In the genomic region with DNA sequence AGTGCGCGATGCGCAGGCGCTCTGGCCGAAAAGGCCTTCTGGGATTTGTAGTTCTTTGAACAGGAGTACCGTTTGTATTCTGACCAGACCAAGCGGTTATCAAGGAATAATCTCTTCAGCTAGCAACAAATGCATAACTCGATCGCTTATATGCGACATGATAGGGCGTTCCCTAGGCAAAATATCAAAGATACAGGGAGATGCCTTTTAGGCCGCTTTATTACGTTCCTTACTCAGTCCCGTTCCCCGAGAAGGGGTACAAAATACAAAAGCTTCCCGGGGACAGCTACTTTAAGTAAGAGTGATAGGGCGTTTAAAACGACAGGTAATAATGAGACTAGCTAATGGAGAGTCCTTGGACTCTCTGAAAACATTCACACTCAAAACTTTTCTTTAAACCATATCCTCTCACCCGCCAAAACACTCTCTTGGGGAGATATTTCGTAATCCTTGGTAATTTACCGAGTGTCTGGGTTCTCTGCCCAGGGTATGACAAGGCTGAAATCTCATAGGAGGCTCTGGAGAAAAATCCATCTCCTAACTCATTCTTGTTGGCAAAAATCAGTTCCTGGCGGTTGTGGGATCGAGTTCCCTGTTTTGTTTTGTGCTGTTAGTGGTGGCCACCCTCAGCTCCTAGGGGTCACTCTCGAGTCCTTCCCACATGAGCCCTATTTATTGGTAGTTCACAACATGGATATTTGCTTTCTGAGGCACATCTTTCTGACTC, we compare ENCODE assay signal across 8 cellular contexts. TPM values are rescaled to one million over a fixed set of nuclear protein-coding genes. Genes with fewer than 3 reads are reported as not detected.
DNase-seq lines count a peak whose midpoint lies in the region; ATAC-seq, FAIRE-seq and TF ChIP-seq lines count a peak whose summit lies in the region.

No MANE protein-coding gene starts in this region.

- H3K9me3 Mint-ChIP-seq in CD4-positive, CD25-positive, alpha-beta regulatory T cell = no peaks in the 10 kb centered on the region

- in situ Hi-C loops in K562 (cut with MboI) = loop anchor here (5.0 kb wide), 1 partner anchor 36 kb away; no protein-coding TSS in a partner anchor

- H3K27me3 Mint-ChIP-seq in CD4-positive, CD25-positive, alpha-beta regulatory T cell = no peaks in the 10 kb centered on the region

- POLR2A ChIA-PET in K562 (lab: Yijun Ruan, JAX) = interaction anchor here (0.6 to 2.2 kb wide), 4 partner anchors 8 to 132 kb away, joined by 3 to 9 read pairs (median 6); no protein-coding TSS in a partner anchor

- peak overlapping the region; percentile 90 to 98 (median 98) for H3K27ac Mint-ChIP-seq in CD4-positive, CD25-positive, alpha-beta regulatory T cell

- peak overlapping the region; percentile 85 for H3K4me2 ChIP-seq in K562 (ENCODE audit: insufficient read depth, low read length)

- H3K27ac ChIP-seq in CD4-positive, CD25-positive, alpha-beta regulatory T cell (ENCODE audit: insufficient read depth, low read length, poor library complexity, severe bottlenecking) = peak overlapping the region; percentile 96
- peak overlapping the region; percentile 89 for H3K27ac ChIP-seq in K562 (ENCODE audit: extremely low read depth, low read depth, low read length)
- H3K27ac ChIP-seq in iPS DF 6.9 (ENCODE audit: low read length) = no peak overlapping the region

- peak; percentile 28 to 35; a peak in 2 of 4 replicates for TF ChIP-seq RAD21 in K562 (CRISPR knock-in tag; conservative IDR thresholded peaks at IDR 0.05 in 1 of 2, IDR thresholded peaks at IDR 0.05 in 1 of 2)

- intact Hi-C loops in K562 (cut with micrococcal nuclease) = loop anchor here (2.0 kb wide), 2 partner anchors 39 to 99 kb away; a partner anchor contains a TSS

- no peaks in the 10 kb centered on the region for H3K27me3 ChIP-seq in CD4-positive, CD25-positive, alpha-beta regulatory T cell (ENCODE audit: control insufficient read depth, insufficient read depth, low read length)
- H3K27me3 ChIP-seq in NT2/D1 (ENCODE audit: insufficient read depth, insufficient read length) = no peaks in the 10 kb centered on the region
- H3K27me3 ChIP-seq in K562 (ENCODE audit: control insufficient read depth in 2 of 2, insufficient read depth in 2 of 2, low read length in 2 of 2) = no peaks in the 10 kb centered on the region
- no peaks in the 10 kb centered on the region for H3K27me3 ChIP-seq in iPS DF 6.9 (ENCODE audit: control insufficient read depth, insufficient read depth, low read length)

- TSS peak; percentile 68 for BruUV-seq in K562 (replicated peaks; lab: Mats Ljungman, UMichigan)

- peak in 1 of 2 donors; percentile 4 for ATAC-seq in CD4-positive, CD25-positive, alpha-beta regulatory T cell (ENCODE audit: low read depth in 2 of 2)
- peak; percentile 24 for ATAC-seq in GM18873 (IDR thresholded peaks at IDR 0.05; ENCODE audit: low FRiP score, unreplicated experiment)
- peak; percentile 26 for ATAC-seq in HG03175 (IDR thresholded peaks at IDR 0.05; ENCODE audit: unreplicated experiment)
- ATAC-seq in K562 = peak; percentile 75

- no peak for TF ChIP-seq EP300 in K562 (IDR thresholded peaks at IDR 0.05; ENCODE audit: low read length)

- CTCF ChIA-PET in K562 (lab: Yijun Ruan, JAX; ENCODE audit: low intra/inter-chr PET ratio) = interaction anchor here (0.5 to 0.7 kb wide), 2 partner anchors 460 to 662 kb away, joined by 3 read pairs; no protein-coding TSS in a partner anchor

- H3K4me1 Mint-ChIP-seq in CD4-positive, CD25-positive, alpha-beta regulatory T cell = peaks cover 22 to 43% (median 35%) of the 10 kb centered on the region in 4 donors

- peak overlapping the region; percentile 98 for H2AFZ ChIP-seq in K562 (ENCODE audit: low read depth, low read length)

- TF ChIP-seq POLR2A in K562 (conservative IDR thresholded peaks at IDR 0.05) = no peak

- TF ChIP-seq CTCF in K562 (IDR thresholded peaks at IDR 0.05 in 2 of 3, conservative IDR thresholded peaks at IDR 0.05 in 1 of 3; ENCODE audit: insufficient read depth in 2 of 3, low read depth in 1 of 3, low read length in 3 of 3) = peak; percentile 40 to 60 (median 44); a peak in 5 of 6 replicates

- no peaks in the 10 kb centered on the region for H4K20me1 ChIP-seq in K562 (replicated peaks; ENCODE audit: control insufficient read depth, insufficient read depth, low read length)

- WGBS in K562 (ENCODE audit: insufficient coverage, low coverage, missing lambda C conversion rate) = 0% methylated on average over 24 of the region's 24 CpGs
- no CpG with 5 or more reads among the region's 24 CpGs for WGBS in iPS DF 6.9 (ENCODE audit: insufficient coverage, insufficient read length)

- H3K9me1 ChIP-seq in K562 (ENCODE audit: control insufficient read depth, insufficient read depth, low read length) = no peaks in the 10 kb centered on the region

- H3K4me3 Mint-ChIP-seq in CD4-positive, CD25-positive, alpha-beta regulatory T cell = peak overlapping the region; percentile 97 to 100 (median 98)

- FAIRE-seq in K562 (lab: Jason Lieb, UNC) = no peak

- H3K36me3 ChIP-seq in CD4-positive, CD25-positive, alpha-beta regulatory T cell (ENCODE audit: control insufficient read depth, insufficient read depth, low read length) = peaks cover 8% of the 10 kb centered on the region
- H3K36me3 ChIP-seq in NT2/D1 (ENCODE audit: insufficient read depth, insufficient read length, low read length) (peaks cover 15% of the 10 kb centered on the region), K562 (ENCODE audit: control insufficient read depth, insufficient read depth, low read length) (peaks cover 31% of the 10 kb centered on the region; the same call in 1 of the 3 replicates), iPS DF 6.9 (ENCODE audit: control insufficient read depth, insufficient read depth, low read length) (no peaks in the 10 kb centered on the region)

- H3K79me2 ChIP-seq in K562 (ENCODE audit: control insufficient read depth, insufficient read depth, low read length) = peaks cover 46% of the 10 kb centered on the region

- DNase-seq in CD4-positive, CD25-positive, alpha-beta regulatory T cell = no peak
- DNase-seq in NT2/D1 (ENCODE audit: low read depth, low spot score) (no peak), K562 (ENCODE audit: extremely low read depth in 1 of 4, low spot score in 3 of 4) (peak; percentile 29 to 68 (median 42)), iPS DF 6.9 (ENCODE audit: low read depth, low spot score) (no peak), renal cortical epithelial cell (ENCODE audit: low read depth) (peak; percentile 95)
- DNase-seq in stimulated activated CD4-positive, alpha-beta T cell treated with anti-CD3 and anti-CD28 coated beads, Interleukin-4, amount 100 ng/mL, for 1 hour = no peak

- H3K4me3 ChIP-seq in CD4-positive, CD25-positive, alpha-beta regulatory T cell (ENCODE audit: low read depth, low read length) = peak overlapping the region; percentile 98
- H3K4me3 ChIP-seq in NT2/D1 (ENCODE audit: insufficient read length, low read depth) (peak overlapping the region; percentile 91), K562 (peak overlapping the region; percentile 79), iPS DF 6.9 (ENCODE audit: low read length) (peak overlapping the region; percentile 89; the same call in 1 of the 2 replicates)

- H3K4me1 ChIP-seq in CD4-positive, CD25-positive, alpha-beta regulatory T cell (ENCODE audit: control insufficient read depth, insufficient read depth, low read length, poor library complexity, severe bottlenecking) = peaks cover 38% of the 10 kb centered on the region
- H3K4me1 ChIP-seq in NT2/D1 (ENCODE audit: insufficient read depth, insufficient read length) = peaks cover 3% of the 10 kb centered on the region
- peaks cover 3 to 4% of the 10 kb centered on the region in 2 experiments; a peak in 3 of 5 replicates for H3K4me1 ChIP-seq in K562 (replicated peaks in 1 of 2; ENCODE audit: control insufficient read depth in 2 of 2, insufficient read depth in 2 of 2, low read length in 2 of 2)
- no peaks in the 10 kb centered on the region for H3K4me1 ChIP-seq in iPS DF 6.9 (ENCODE audit: control insufficient read depth, insufficient read depth, low read length)

- no peaks in the 10 kb centered on the region for H3K9me3 ChIP-seq in CD4-positive, CD25-positive, alpha-beta regulatory T cell (ENCODE audit: control insufficient read depth in 2 of 2, low read length in 2 of 2)
- no peaks in the 10 kb centered on the region for H3K9me3 ChIP-seq in NT2/D1 (ENCODE audit: insufficient read depth, low read length)
- H3K9me3 ChIP-seq in K562 (replicated peaks; ENCODE audit: control insufficient read depth, insufficient read depth, low read depth, low read length) = no peaks in the 10 kb centered on the region
- no peaks in the 10 kb centered on the region for H3K9me3 ChIP-seq in iPS DF 6.9 (ENCODE audit: control insufficient read depth, insufficient read depth, low read length)

- H3K36me3 Mint-ChIP-seq in CD4-positive, CD25-positive, alpha-beta regulatory T cell = peaks cover 9% of the 10 kb centered on the region

- H3K9ac ChIP-seq in NT2/D1 (ENCODE audit: insufficient read length, low read depth) (peak overlapping the region; percentile 62), K562 (ENCODE audit: insufficient read depth in 1 of 2, low read depth in 2 of 2, low read length in 2 of 2) (peak overlapping the region; percentile 92 to 96)

RNA-seq across cellular contexts. Expression of a gene that starts 0.4 kb away (rescaled TPM):
- total RNA-seq in CD4-positive, CD25-positive, alpha-beta regulatory T cell = 102 TPM
- 10 to 100 TPM; 77.9 to 96.5 (median 81.2) TPM for polyA plus RNA-seq in CD4-positive, CD25-positive, alpha-beta regulatory T cell
- 36.2 and 47.0 TPM in 2 replicates for total RNA-seq in K562 (2011; cell fraction: chromatin; rRNA removed; ENCODE audit: low replicate concordance)
- total RNA-seq in K562 (2011; cell fraction: nucleolus; rRNA removed) = 17.5 and 20.7 TPM in 2 replicates
- 15.8 and 16.1 TPM in 2 replicates for total RNA-seq in K562 (2011; cell fraction: nucleoplasm; rRNA removed)
- total RNA-seq in K562 (2014; rRNA removed) (76.0 and 97.4 TPM in 2 replicates), K562 (2014; rRNA removed; fragmentation: Illumina TruSeq; extraction: Trizol) (121 and 133 TPM in 2 replicates), K562 (2015; rRNA removed; fragmentation: Illumina TruSeq; extraction: Trizol) (98.2 and 101 TPM in 2 replicates), K562 (2021) (81.3 and 92.3 TPM in 2 replicates), renal cortical epithelial cell (57.0 and 58.7 TPM in 2 replicates)
- polyA plus RNA-seq in K562 (2011; rRNA removed) (40.8 and 64.4 TPM in 2 replicates), K562 (2014; fragmentation: Illumina TruSeq; extraction: Trizol) (83.1 and 111 TPM in 2 replicates), K562 (2014; fragmentation: Nextera tagmentation; extraction: Ambion mirVana) (100 to 1,000 TPM in 1 of 2 experiments, 10 to 100 TPM in 1; 79.0 to 143 TPM), K562 (2014; rRNA removed) (93.1 and 103 TPM in 2 replicates)
- polyA plus RNA-seq in K562 (2011; cell fraction: cytosol; rRNA removed) = 15.3 and 19.5 TPM in 2 replicates
- 20.1 and 27.2 TPM in 2 replicates for polyA plus RNA-seq in K562 (2011; cell fraction: nucleus; rRNA removed)
- polyA plus RNA-seq in K562 (2012) = 68.5 and 92.6 TPM in 2 replicates
- polyA minus RNA-seq in K562 (2011; rRNA and poly(A)+ RNA removed) = 54.0 and 69.0 TPM in 2 replicates
- 19.7 and 20.8 TPM in 2 replicates for polyA minus RNA-seq in K562 (2011; cell fraction: cytosol; rRNA and poly(A)+ RNA removed)
- 12.4 and 17.1 TPM in 2 replicates for polyA minus RNA-seq in K562 (2011; cell fraction: nucleus; rRNA and poly(A)+ RNA removed)

RNA-seq across cellular contexts. Expression of a gene that starts 38.5 kb away (rescaled TPM):
- total RNA-seq in CD4-positive, CD25-positive, alpha-beta regulatory T cell = 10.5 TPM
- polyA plus RNA-seq in CD4-positive, CD25-positive, alpha-beta regulatory T cell = 1 to 10 TPM; 2.0 to 4.7 (median 3.5) TPM
- 17.5 and 26.5 TPM in 2 replicates for total RNA-seq in K562 (2011; cell fraction: chromatin; rRNA removed; ENCODE audit: low replicate concordance)
- total RNA-seq in K562 (2011; cell fraction: nucleolus; rRNA removed) = 14.8 and 18.3 TPM in 2 replicates
- 14.0 and 17.7 TPM in 2 replicates for total RNA-seq in K562 (2011; cell fraction: nucleoplasm; rRNA removed)
- total RNA-seq in K562 (2014; rRNA removed) (2.8 and 2.9 TPM in 2 replicates), K562 (2014; rRNA removed; fragmentation: Illumina TruSeq; extraction: Trizol) (3.5 and 4.1 TPM in 2 replicates), K562 (2015; rRNA removed; fragmentation: Illumina TruSeq; extraction: Trizol) (4.0 and 4.8 TPM in 2 replicates), K562 (2021) (6.4 and 7.1 TPM in 2 replicates), renal cortical epithelial cell (3.1 and 8.9 TPM in 2 replicates)
- polyA plus RNA-seq in K562 (2011; rRNA removed) (6.9 and 8.8 TPM in 2 replicates), K562 (2014; fragmentation: Illumina TruSeq; extraction: Trizol) (8.9 and 9.3 TPM in 2 replicates), K562 (2014; fragmentation: Nextera tagmentation; extraction: Ambion mirVana) (1 to 10 TPM; 3.6 to 4.3 TPM), K562 (2014; rRNA removed) (4.5 and 8.1 TPM in 2 replicates)
- polyA plus RNA-seq in K562 (2011; cell fraction: cytosol; rRNA removed) = 12.5 and 14.5 TPM in 2 replicates
- polyA plus RNA-seq in K562 (2011; cell fraction: nucleus; rRNA removed) = 17.3 and 23.9 TPM in 2 replicates
- 8.0 and 9.5 TPM in 2 replicates for polyA plus RNA-seq in K562 (2012)
- 5.0 and 6.9 TPM in 2 replicates for polyA minus RNA-seq in K562 (2011; rRNA and poly(A)+ RNA removed)
- 7.6 and 7.8 TPM in 2 replicates for polyA minus RNA-seq in K562 (2011; cell fraction: cytosol; rRNA and poly(A)+ RNA removed)
- 7.7 and 9.2 TPM in 2 replicates for polyA minus RNA-seq in K562 (2011; cell fraction: nucleus; rRNA and poly(A)+ RNA removed)

RNA-seq across cellular contexts. Expression of a gene that starts 53.5 kb away (rescaled TPM):
- total RNA-seq in CD4-positive, CD25-positive, alpha-beta regulatory T cell = 34.0 TPM
- polyA plus RNA-seq in CD4-positive, CD25-positive, alpha-beta regulatory T cell = 100 to 1,000 TPM; 286 to 330 (median 296) TPM
- total RNA-seq in K562 (2011; cell fraction: chromatin; rRNA removed; ENCODE audit: low replicate concordance) = 39.7 and 53.2 TPM in 2 replicates
- 48.2 and 50.4 TPM in 2 replicates for total RNA-seq in K562 (2011; cell fraction: nucleolus; rRNA removed)
- 64.0 and 71.5 TPM in 2 replicates for total RNA-seq in K562 (2011; cell fraction: nucleoplasm; rRNA removed)
- total RNA-seq in K562 (2014; rRNA removed) (362 and 720 TPM in 2 replicates), K562 (2014; rRNA removed; fragmentation: Illumina TruSeq; extraction: Trizol) (459 and 470 TPM in 2 replicates), K562 (2015; rRNA removed; fragmentation: Illumina TruSeq; extraction: Trizol) (382 and 426 TPM in 2 replicates), K562 (2021) (251 and 279 TPM in 2 replicates), renal cortical epithelial cell (75.3 and 279 TPM in 2 replicates)
- polyA plus RNA-seq in K562 (2011; rRNA removed) (278 and 436 TPM in 2 replicates), K562 (2014; fragmentation: Illumina TruSeq; extraction: Trizol) (434 and 491 TPM in 2 replicates), K562 (2014; fragmentation: Nextera tagmentation; extraction: Ambion mirVana) (1,000 to 10,000 TPM; 1,478 to 1,905 TPM), K562 (2014; rRNA removed) (1,067 and 1,341 TPM in 2 replicates)
- 100 and 194 TPM in 2 replicates for polyA plus RNA-seq in K562 (2011; cell fraction: cytosol; rRNA removed)
- 98.1 and 163 TPM in 2 replicates for polyA plus RNA-seq in K562 (2011; cell fraction: nucleus; rRNA removed)
- polyA plus RNA-seq in K562 (2012) = 167 and 532 TPM in 2 replicates
- polyA minus RNA-seq in K562 (2011; rRNA and poly(A)+ RNA removed) = 146 and 190 TPM in 2 replicates
- polyA minus RNA-seq in K562 (2011; cell fraction: cytosol; rRNA and poly(A)+ RNA removed) = 15.1 and 31.7 TPM in 2 replicates
- 13.7 and 25.1 TPM in 2 replicates for polyA minus RNA-seq in K562 (2011; cell fraction: nucleus; rRNA and poly(A)+ RNA removed)

RNA-seq across cellular contexts. Expression of a gene that starts 53.5 kb away (rescaled TPM):
- total RNA-seq in CD4-positive, CD25-positive, alpha-beta regulatory T cell = 9.2 TPM
- polyA plus RNA-seq in CD4-positive, CD25-positive, alpha-beta regulatory T cell = 10 to 100 TPM in 1 of 4 donors, 1 to 10 TPM in 3; 7.2 to 10.1 (median 8.9) TPM
- total RNA-seq in K562 (2011; cell fraction: chromatin; rRNA removed; ENCODE audit: low replicate concordance) = 6.3 and 7.7 TPM in 2 replicates
- total RNA-seq in K562 (2011; cell fraction: nucleolus; rRNA removed) = 5.7 and 5.8 TPM in 2 replicates
- total RNA-seq in K562 (2011; cell fraction: nucleoplasm; rRNA removed) = 6.9 and 10.2 TPM in 2 replicates
- total RNA-seq in K562 (2014; rRNA removed) = 6.4 and 9.3 TPM in 2 replicates
- 10.7 and 13.0 TPM in 2 replicates for total RNA-seq in K562 (2014; rRNA removed; fragmentation: Illumina TruSeq; extraction: Trizol)
- total RNA-seq in K562 (2015; rRNA removed; fragmentation: Illumina TruSeq; extraction: Trizol) = 12.3 and 12.8 TPM in 2 replicates
- total RNA-seq in K562 (2021) = 12.3 and 14.9 TPM in 2 replicates
- polyA plus RNA-seq in K562 (2011; rRNA removed) = 17.4 and 19.4 TPM in 2 replicates
- polyA plus RNA-seq in K562 (2011; cell fraction: cytosol; rRNA removed) = 10.6 and 13.1 TPM in 2 replicates
- 9.0 and 10.6 TPM in 2 replicates for polyA plus RNA-seq in K562 (2011; cell fraction: nucleus; rRNA removed)
- polyA plus RNA-seq in K562 (2012) = 7.4 and 8.9 TPM in 2 replicates
- 13.3 and 14.2 TPM in 2 replicates for polyA plus RNA-seq in K562 (2014; fragmentation: Illumina TruSeq; extraction: Trizol)
- 1 to 10 TPM; 5.3 to 9.1 TPM for polyA plus RNA-seq in K562 (2014; fragmentation: Nextera tagmentation; extraction: Ambion mirVana)
- 10.6 and 11.3 TPM in 2 replicates for polyA plus RNA-seq in K562 (2014; rRNA removed)
- 13.4 and 15.5 TPM in 2 replicates for polyA minus RNA-seq in K562 (2011; rRNA and poly(A)+ RNA removed)
- polyA minus RNA-seq in K562 (2011; cell fraction: cytosol; rRNA and poly(A)+ RNA removed) = 5.5 and 7.3 TPM in 2 replicates
- 3.2 and 4.4 TPM in 2 replicates for polyA minus RNA-seq in K562 (2011; cell fraction: nucleus; rRNA and poly(A)+ RNA removed)
- 9.0 and 10.0 TPM in 2 replicates for total RNA-seq in renal cortical epithelial cell

Comparison
In these comparisons a context has a peak if more than half of its experiments do, and no peak if none do; other contexts are left out.
1. DNase-seq: peak in K562 (4 of 4) and renal cortical epithelial cell (single experiment); none in CD4-positive, CD25-positive, alpha-beta regulatory T cell (0 of 3), NT2/D1 (single experiment), iPS DF 6.9 (single experiment) and stimulated activated CD4-positive, alpha-beta T cell treated with anti-CD3 and anti-CD28 coated beads, Interleukin-4, amount 100 ng/mL, for 1 hour (single experiment).
2. Peak in every context shown above with its lines, with median percentiles within 50 percentile points of each other: H3K4me3 ChIP-seq.